ENCODE assay signal across 25 cellular contexts in the genomic region with DNA sequence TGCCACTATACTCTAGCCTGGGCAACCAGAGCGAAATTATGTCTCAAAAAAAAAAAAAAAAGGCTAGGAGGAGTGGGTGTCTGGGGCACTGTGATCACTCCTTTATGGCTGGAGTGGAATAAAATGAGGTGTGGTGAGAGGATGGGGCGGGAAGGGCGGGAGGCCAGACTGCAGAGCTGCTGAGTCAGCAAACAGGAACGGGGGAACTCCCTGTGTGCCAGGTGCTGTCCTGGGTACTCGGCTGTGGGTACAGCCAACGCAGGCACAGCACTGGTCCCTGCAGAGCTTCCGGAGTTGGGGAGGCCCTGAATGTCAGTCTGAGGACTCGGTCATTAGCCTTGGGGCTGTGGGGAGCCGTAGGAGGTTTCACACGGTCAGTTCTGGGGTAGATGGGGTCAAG. TPM values are rescaled to one million over a fixed set of nuclear protein-coding genes. Genes with fewer than 3 reads are reported as not detected.
"Had no signal": no experiment of that assay in that cellular context is flagged by ENCODE, and none has a peak within 500 bp of the region (broad histone marks: within the 10 kb centered on the region; RNA-seq: fewer than 3 reads in every experiment).

No MANE protein-coding gene starts in this region.

- ATAC-seq: activated CD8-positive, alpha-beta T cell treated with anti-CD3 and anti-CD28 coated beads, Interleukin-2, amount 10 ng/mL, durations not matched to agents 7 days and 5 days; Panc1; T-helper 17 cell; WTC11 had no signal

- H3K4me3 ChIP-seq: adrenal gland had no signal

- H3K9me3 ChIP-seq: adrenal gland had no signal

- DNase-seq: activated CD4-positive, alpha-beta T cell treated with anti-CD3 and anti-CD28 coated beads for 48 hours; activated CD4-positive, alpha-beta T cell treated with anti-CD3 and anti-CD28 coated beads, Interleukin-2, amount 50 U/mL, for 4 hours; activated CD4-positive, CD25-positive, alpha-beta regulatory T cell treated with anti-CD3 and anti-CD28 coated beads, Interleukin-2, amount 50 U/mL, for 72 hours; activated CD8-positive, alpha-beta memory T cell treated with anti-CD3 and anti-CD28 coated beads, Interleukin-2, amount 50 U/mL, for 48 hours; activated CD8-positive, alpha-beta T cell treated with anti-CD3 and anti-CD28 coated beads, Interleukin-2, amount 10 ng/mL, durations not matched to agents 7 days and 5 days; activated naive CD4-positive, alpha-beta T cell treated with anti-CD3 and anti-CD28 coated beads, Interleukin-2, amount 50 U/mL, for 16 hours; activated naive CD8-positive, alpha-beta T cell treated with anti-CD3 and anti-CD28 coated beads, Interleukin-2, amount 10 ng/mL, durations not matched to agents 7 days and 5 days; activated T-cell treated with anti-CD3 and anti-CD28 coated beads, Interleukin-2, amount 50 U/mL, for 1 hour; adrenal gland; anterior cingulate cortex; Karpas-422; NCI-H1105 treated with DMSO at 0.1 percent for 48 hours; NCI-H1436 treated with DMSO at 0.1 percent for 48 hours; NCI-H187; NCI-H2081; NCI-H510A treated with DMSO at 0.1 percent for 48 hours; NCI-H69; NK-92 treated with Interleukin-12 subunit alpha and Interleukin-12 subunit beta, amount 100 ng/mL, for 24 hours; OCI-M1; SHP77; T-helper 17 cell; T-helper 9 cell had no signal

- H3K4me3 Mint-ChIP-seq: activated CD8-positive, alpha-beta T cell treated with anti-CD3 and anti-CD28 coated beads, Interleukin-2, amount 10 ng/mL, durations not matched to agents 7 days and 5 days; activated naive CD8-positive, alpha-beta T cell treated with anti-CD3 and anti-CD28 coated beads, Interleukin-2, amount 10 ng/mL, durations not matched to agents 7 days and 5 days; T-helper 17 cell; WTC11 had no signal

- H3K27ac Mint-ChIP-seq: activated CD8-positive, alpha-beta T cell treated with anti-CD3 and anti-CD28 coated beads, Interleukin-2, amount 10 ng/mL, durations not matched to agents 7 days and 5 days; activated naive CD8-positive, alpha-beta T cell treated with anti-CD3 and anti-CD28 coated beads, Interleukin-2, amount 10 ng/mL, durations not matched to agents 7 days and 5 days; T-helper 17 cell; WTC11 had no signal

- H3K27ac ChIP-seq: adrenal gland had no signal

- H3K27me3 ChIP-seq: adrenal gland had no signal

- H3K27me3 Mint-ChIP-seq: activated naive CD8-positive, alpha-beta T cell treated with anti-CD3 and anti-CD28 coated beads, Interleukin-2, amount 10 ng/mL, durations not matched to agents 7 days and 5 days; T-helper 17 cell had no signal

- H3K9me3 Mint-ChIP-seq: activated naive CD8-positive, alpha-beta T cell treated with anti-CD3 and anti-CD28 coated beads, Interleukin-2, amount 10 ng/mL, durations not matched to agents 7 days and 5 days; WTC11 had no signal

RNA-seq across cellular contexts. Expression of a gene that starts 20.7 kb away (rescaled TPM):
- total RNA-seq: SK-MEL-5 had no signal
